Comparison of ENCODE assay signal across 22 cellular contexts in the genomic region with DNA sequence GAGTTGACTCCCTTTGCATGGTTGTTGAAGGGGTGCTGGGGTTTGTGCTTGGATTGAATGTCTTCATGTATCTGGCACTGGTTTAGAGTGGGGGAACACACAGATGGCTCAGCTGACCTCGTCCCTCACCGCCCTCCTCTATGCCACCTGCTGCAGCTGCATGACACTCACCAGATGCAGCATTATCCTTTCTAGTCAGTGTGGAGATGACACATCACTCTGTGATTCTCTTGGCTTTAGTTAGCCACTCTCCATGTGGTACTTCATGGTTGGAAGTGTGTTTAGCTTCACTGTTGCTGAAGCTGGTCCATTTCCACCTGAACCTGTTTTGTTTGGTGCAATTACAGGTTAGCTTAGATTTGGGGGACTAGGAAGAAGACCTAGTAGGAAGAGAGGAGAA. TPM values are rescaled to one million over a fixed set of nuclear protein-coding genes. Genes with fewer than 3 reads are reported as not detected.
DNase-seq lines count a peak whose midpoint lies in the region; ATAC-seq lines count a peak whose summit lies in the region.
"Had no signal": no experiment of that assay in that cellular context is flagged by ENCODE, and none has a peak within 500 bp of the region (broad histone marks: within the 10 kb centered on the region; RNA-seq: fewer than 3 reads in every experiment).

No MANE protein-coding gene starts in this region.

- no peak overlapping the region for H3K4me3 ChIP-seq in adipocyte (ENCODE audit: low read length)
- H3K4me3 ChIP-seq: left lung, neural progenitor cell, skin epidermis, tibial nerve had no signal

- peaks cover 34% of the 10 kb centered on the region for H3K4me1 ChIP-seq in adipocyte (ENCODE audit: control insufficient read depth, insufficient read depth, low read length)
- H3K4me1 ChIP-seq: left lung, neural progenitor cell had no signal

- no peaks in the 10 kb centered on the region for H3K36me3 ChIP-seq in adipocyte (ENCODE audit: control insufficient read depth, insufficient read depth, low read length, severe bottlenecking)
- H3K36me3 ChIP-seq: left lung, neural progenitor cell, tibial nerve had no signal

- no peaks in the 10 kb centered on the region for H3K27me3 ChIP-seq in adipocyte (replicated peaks; ENCODE audit: control insufficient read depth, insufficient read depth, low read length)
- H3K27me3 ChIP-seq: left lung, neural progenitor cell, tibial nerve had no signal

- no peak overlapping the region for H3K9ac ChIP-seq in adipocyte (ENCODE audit: low read length)
- H3K9ac ChIP-seq: neural progenitor cell had no signal

- no peak for ATAC-seq in left lobe of liver
- no peak for ATAC-seq in GM19397 (IDR thresholded peaks at IDR 0.05; ENCODE audit: unreplicated experiment)
- ATAC-seq: left lung had no signal

- no peaks in the 10 kb centered on the region for H3K9me3 ChIP-seq in adipocyte (ENCODE audit: control insufficient read depth, low read length)
- H3K9me3 ChIP-seq: left lung, tibial nerve had no signal

- DNase-seq in DMS53 treated with DMSO at 0.1 percent for 48 hours (lab: John Stamatoyannopoulos, UW; ENCODE audit: unreplicated experiment) (peak; percentile 86), LHCN-M2 (ENCODE audit: low read depth) (peak; percentile 92), adipocyte (ENCODE audit: low read depth) (peak; percentile 14), iris pigment epithelial cell (ENCODE audit: low read depth) (peak; percentile 12), left lobe of liver (ENCODE audit: low spot score) (no peak), T-helper 1 cell (no peak)
- DNase-seq in activated naive CD4-positive, alpha-beta T cell (lab: John Stamatoyannopoulos, UW), result no peak
- DNase-seq: activated CD4-positive, alpha-beta T cell treated with anti-CD3 and anti-CD28 coated beads, Interleukin-2, amount 10 ng/mL, durations not matched to agents 24 days and 14 days; activated CD8-positive, alpha-beta memory T cell treated with anti-CD3 and anti-CD28 coated beads, Interleukin-2, amount 50 U/mL, for 48 hours; CD4-positive, alpha-beta memory T cell; DND-41; left lung; NCI-H1417 treated with DMSO at 0.1 percent for 48 hours; NCI-H69; Right ventricle myocardium superior; stimulated activated CD4-positive, alpha-beta T cell treated with anti-CD3 and anti-CD28 coated beads, Interleukin-2, amount 100 ng/mL, for 48 hours; stimulated activated naive CD4-positive, alpha-beta T cell treated with Interleukin-2 at 50 U/mL for 16 hours had no signal

RNA-seq across cellular contexts. Expression of a gene that starts 56.3 kb away (rescaled TPM):
- 4.1 and 5.1 TPM in 2 replicates for total RNA-seq in LHCN-M2 (2014; rRNA removed)
- 5.7 TPM for polyA plus RNA-seq in LHCN-M2 (2012)
- total RNA-seq in left lobe of liver, result 6.9 TPM
- total RNA-seq: activated CD4-positive, alpha-beta T cell treated with anti-CD3 and anti-CD28 coated beads, Interleukin-2, amount 10 ng/mL, durations not matched to agents 24 days and 14 days; OCI-LY7 had no signal

Comparison
In these comparisons a context has a peak if more than half of its experiments do, and no peak if none do; other contexts are left out.
1. DNase-seq: peak in DMS53 treated with DMSO at 0.1 percent for 48 hours (single experiment), LHCN-M2 (single experiment), adipocyte (single experiment) and iris pigment epithelial cell (single experiment); none in left lobe of liver (single experiment), T-helper 1 cell (0 of 5) and activated naive CD4-positive, alpha-beta T cell (0 of 4).